In the genomic region with DNA sequence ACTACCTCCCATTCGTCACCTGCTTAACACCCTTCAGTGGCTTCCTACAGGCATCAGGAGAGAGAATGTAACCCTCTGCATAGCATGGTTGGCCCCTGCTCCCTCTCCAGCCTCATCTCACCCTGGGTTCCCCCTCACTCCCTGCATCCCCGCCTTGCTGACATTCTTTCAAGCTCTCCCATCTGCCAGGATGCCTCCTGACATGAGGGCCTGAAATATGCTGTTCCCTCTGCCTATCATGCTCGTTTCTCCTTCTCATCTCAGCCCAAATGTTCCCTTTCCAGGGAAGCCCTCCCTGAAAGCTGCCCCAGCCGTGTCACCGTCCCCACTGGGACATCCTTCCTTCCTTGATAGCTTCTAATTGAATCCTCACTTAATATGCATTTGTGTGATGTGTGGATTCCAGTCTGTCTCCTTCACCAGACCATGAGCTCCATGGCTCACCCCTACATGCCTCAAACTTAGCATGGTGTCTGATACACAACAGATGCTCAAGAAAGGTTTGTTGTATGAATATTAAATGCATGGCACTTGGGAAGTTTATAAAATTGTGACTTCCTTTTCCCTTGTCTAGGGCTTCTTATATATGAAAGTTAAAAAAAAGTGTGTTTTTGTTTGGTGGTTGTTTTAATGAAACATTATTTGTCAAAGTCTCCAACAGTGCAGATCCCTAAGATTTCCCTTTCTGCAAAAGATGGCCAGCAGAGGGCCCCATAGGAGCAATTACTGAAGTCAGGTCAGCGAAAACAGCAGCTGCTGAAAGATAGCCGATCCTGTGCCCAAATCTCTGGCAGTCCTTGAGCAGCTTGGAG, we compare ENCODE assay signal across 8 cellular contexts. TPM values are rescaled to one million over a fixed set of nuclear protein-coding genes. Genes with fewer than 3 reads are reported as not detected.
DNase-seq lines count a peak whose midpoint lies in the region; ATAC-seq and TF ChIP-seq lines count a peak whose summit lies in the region.

No MANE protein-coding gene starts in this region.

- H3K18ac ChIP-seq in IMR-90 (ENCODE audit: low read depth, low read length), result no peak overlapping the region

- BruUV-seq in IMR-90 (replicated peaks; lab: Mats Ljungman, UMichigan), result no TSS peak

- no peak overlapping the region for H4K8ac ChIP-seq in IMR-90 (ENCODE audit: low read depth in 2 of 2, low read length in 2 of 2)

- POLR2A ChIA-PET in IMR-90 (lab: Charles Lee; ENCODE audit: unreplicated experiment) (no interaction called here), RWPE1 (lab: Yijun Ruan, JAX; ENCODE audit: low non-redundant PET) (no interaction called here)

- no peak overlapping the region for H2BK5ac ChIP-seq in IMR-90 (ENCODE audit: low read depth, low read length, poor library complexity, severe bottlenecking)

- in situ Hi-C loops in IMR-90 (cut with MboI; ENCODE audit: low sequenced_read_pairs), result loop anchor here (10.0 kb wide), 1 partner anchor 199 kb away; no protein-coding TSS in a partner anchor

- H3K79me1 ChIP-seq in IMR-90 (ENCODE audit: low read depth in 1 of 2, low read length in 2 of 2), result no peaks in the 10 kb centered on the region

- no peak overlapping the region for H4K91ac ChIP-seq in IMR-90 (ENCODE audit: insufficient read depth, low read depth, low read length)

- no peaks in the 10 kb centered on the region for H3K27me3 Mint-ChIP-seq in activated T-helper 17 cell treated with anti-CD3 and anti-CD28 coated beads, Interleukin-2, amount 50 U/mL, for 72 hours

- no peak overlapping the region for H3K4me2 ChIP-seq in IMR-90 (ENCODE audit: low read depth, low read length)
- no peak overlapping the region for H3K4me2 ChIP-seq in osteoblast (ENCODE audit: insufficient read depth, low read length)

- DNase-seq in GM12864 (ENCODE audit: low read depth) (peak; percentile 29), IMR-90 (peak; percentile 39), RWPE1 (ENCODE audit: low spot score) (peak; percentile 75), foreskin fibroblast (peak; percentile 55 to 85), osteoblast (ENCODE audit: insufficient read length, low spot score, missing footprints) (peak; percentile 93), thoracic aorta (ENCODE audit: low spot score) (peak; percentile 33)

- no peaks in the 10 kb centered on the region for H3K36me3 Mint-ChIP-seq in activated T-helper 17 cell treated with anti-CD3 and anti-CD28 coated beads, Interleukin-2, amount 50 U/mL, for 72 hours (ENCODE audit: low read depth)

- no peak overlapping the region for H3K56ac ChIP-seq in IMR-90 (ENCODE audit: extremely low read depth, insufficient read depth, low read length)

- ATAC-seq in IMR-90 (ENCODE audit: low read depth) (peak; percentile 90), thoracic aorta (ENCODE audit: insufficient number of reproducible peaks, low FRiP score, low read depth) (no peak), HG03039 (IDR thresholded peaks at IDR 0.05; ENCODE audit: unreplicated experiment) (no peak)
- peak; percentile 73 for ATAC-seq in activated T-helper 17 cell treated with anti-CD3 and anti-CD28 coated beads, Interleukin-2, amount 50 U/mL, for 72 hours (replicated peaks)

- H2BK20ac ChIP-seq in IMR-90 (ENCODE audit: low read depth, low read length), result no peak overlapping the region

- peak; percentile 60 for TF ChIP-seq RAD21 in IMR-90 (IDR thresholded peaks at IDR 0.05; ENCODE audit: low read length)

- TF ChIP-seq CTCF in GM12864 (IDR thresholded peaks at IDR 0.05; ENCODE audit: low read depth, low read length, missing control alignments), result peak; percentile 73
- TF ChIP-seq CTCF in IMR-90 (conservative IDR thresholded peaks at IDR 0.05; ENCODE audit: low read depth, low read length), result peak; percentile 70
- TF ChIP-seq CTCF in RWPE1 (conservative IDR thresholded peaks at IDR 0.05; ENCODE audit: low read depth), result peak; percentile 87
- TF ChIP-seq CTCF in foreskin fibroblast (IDR thresholded peaks at IDR 0.05; ENCODE audit: low read depth, low read length), result peak; percentile 71
- TF ChIP-seq CTCF in osteoblast (IDR thresholded peaks at IDR 0.05; ENCODE audit: extremely low read depth, low read depth, low read length), result peak; percentile 86
- peak; percentile 54 for TF ChIP-seq CTCF in thoracic aorta (IDR thresholded peaks at IDR 0.05)

- H3K36me3 ChIP-seq in IMR-90 (ENCODE audit: control insufficient read depth, insufficient read depth, low read length) (no peaks in the 10 kb centered on the region), osteoblast (ENCODE audit: insufficient read depth, low read length) (no peaks in the 10 kb centered on the region), thoracic aorta (no peaks in the 10 kb centered on the region)

- no peaks in the 10 kb centered on the region for H4K20me1 ChIP-seq in IMR-90 (ENCODE audit: insufficient read depth, low read length)
- H4K20me1 ChIP-seq in osteoblast (ENCODE audit: insufficient read depth, low read length), result no peaks in the 10 kb centered on the region

- no peak for TF ChIP-seq POLR2A in IMR-90 (IDR thresholded peaks at IDR 0.05; ENCODE audit: low read depth, low read length)

- WGBS in IMR-90 (ENCODE audit: extremely low coverage in 2 of 2, insufficient read length in 1 of 2), 2 experiments, result 19% methylated on average over 3 of the region's 7 CpGs; no CpG with 5 or more reads in 1 of the 2 experiments

- no peak overlapping the region for H4K5ac ChIP-seq in IMR-90 (ENCODE audit: low read depth, low read length)

- no peaks in the 10 kb centered on the region for H3K9me3 Mint-ChIP-seq in activated T-helper 17 cell treated with anti-CD3 and anti-CD28 coated beads, Interleukin-2, amount 50 U/mL, for 72 hours

- no peaks in the 10 kb centered on the region for H3K9me3 ChIP-seq in IMR-90 (ENCODE audit: control insufficient read depth, insufficient read depth, low read length)
- no peaks in the 10 kb centered on the region for H3K9me3 ChIP-seq in osteoblast (ENCODE audit: low read depth, low read length)
- H3K9me3 ChIP-seq in thoracic aorta, result no peaks in the 10 kb centered on the region

- no peak overlapping the region for H3K9ac ChIP-seq in IMR-90 (ENCODE audit: low read depth, low read length)

- H2BK15ac ChIP-seq in IMR-90 (ENCODE audit: low read depth, low read length), result no peak overlapping the region

- no peak overlapping the region for H3K23ac ChIP-seq in IMR-90 (ENCODE audit: low read depth, low read length)

- H3K27ac ChIP-seq in IMR-90 (ENCODE audit: insufficient read depth, low read length), result no peak overlapping the region
- no peak overlapping the region for H3K27ac ChIP-seq in RWPE1
- H3K27ac ChIP-seq in osteoblast (ENCODE audit: low read depth, low read length), result no peak overlapping the region
- no peak overlapping the region for H3K27ac ChIP-seq in thoracic aorta

- dilution Hi-C loops in IMR-90 (cut with HindIII; ENCODE audit: low sequenced_read_pairs, unreplicated experiment), result no loop called here

- H3K4me3 ChIP-seq in GM12864 (ENCODE audit: low read depth, low read length), result no peak overlapping the region
- no peak overlapping the region for H3K4me3 ChIP-seq in IMR-90 (ENCODE audit: insufficient read depth, low read depth, low read length)
- H3K4me3 ChIP-seq in foreskin fibroblast (ENCODE audit: low read depth in 1 of 2, low read length in 2 of 2), result no peak overlapping the region
- no peak overlapping the region for H3K4me3 ChIP-seq in osteoblast (ENCODE audit: insufficient read depth, low read length)
- H3K4me3 ChIP-seq in thoracic aorta, result no peak overlapping the region

- no peak overlapping the region for H2AK9ac ChIP-seq in IMR-90 (replicated peaks; ENCODE audit: low read depth, low read length, poor library complexity)

- CTCF ChIA-PET in IMR-90 (lab: Yijun Ruan, JAX) (interaction anchor here (0.6 to 1.3 kb wide), 8 partner anchors 10 to 371 kb away, joined by 3 to 10 read pairs (median 4); no protein-coding TSS in a partner anchor), RWPE1 (lab: Yijun Ruan, JAX) (interaction anchor here (0.5 to 1.9 kb wide), 37 partner anchors 8 to 811 kb away, joined by 3 to 44 read pairs (median 3); no protein-coding TSS in a partner anchor)

- intact Hi-C loops in IMR-90 (cut with micrococcal nuclease), result loop anchor here (1.0 to 2.0 kb wide), 2 partner anchors 195 to 407 kb away; no protein-coding TSS in a partner anchor

- no peak overlapping the region for H2AK5ac ChIP-seq in IMR-90 (ENCODE audit: low read depth, low read length)

- H3K4me1 ChIP-seq in IMR-90 (ENCODE audit: control insufficient read depth, insufficient read depth, low read length) (no peaks in the 10 kb centered on the region), osteoblast (ENCODE audit: insufficient read depth, low read length) (no peaks in the 10 kb centered on the region), thoracic aorta (ENCODE audit: control insufficient read depth in 1 of 2, low read depth in 2 of 2) (no peaks in the 10 kb centered on the region)

- no peak overlapping the region for H3K4me3 Mint-ChIP-seq in activated T-helper 17 cell treated with anti-CD3 and anti-CD28 coated beads, Interleukin-2, amount 50 U/mL, for 72 hours

- H3K27ac Mint-ChIP-seq in activated T-helper 17 cell treated with anti-CD3 and anti-CD28 coated beads, Interleukin-2, amount 50 U/mL, for 72 hours, result peak overlapping the region; percentile 6

- H2AFZ ChIP-seq in IMR-90 (replicated peaks; ENCODE audit: low read length, poor library complexity) (no peak overlapping the region), osteoblast (ENCODE audit: low read length) (no peak overlapping the region)

- H3K79me2 ChIP-seq in osteoblast (ENCODE audit: insufficient read depth, low read length), result no peaks in the 10 kb centered on the region

- H3K4ac ChIP-seq in IMR-90 (ENCODE audit: low read depth, low read length), result no peak overlapping the region

- H3K9me1 ChIP-seq in IMR-90 (ENCODE audit: insufficient read depth, low read length), result no peaks in the 10 kb centered on the region

- no peaks in the 10 kb centered on the region for H3K4me1 Mint-ChIP-seq in activated T-helper 17 cell treated with anti-CD3 and anti-CD28 coated beads, Interleukin-2, amount 50 U/mL, for 72 hours

- H2BK120ac ChIP-seq in IMR-90 (ENCODE audit: low read depth, low read length), result no peak overlapping the region

- H3K27me3 ChIP-seq in IMR-90 (ENCODE audit: control insufficient read depth, insufficient read depth, low read length) (no peaks in the 10 kb centered on the region), osteoblast (ENCODE audit: insufficient read depth, low read length) (no peaks in the 10 kb centered on the region), thoracic aorta (replicated peaks; ENCODE audit: insufficient read depth) (no peaks in the 10 kb centered on the region)

- H3K14ac ChIP-seq in IMR-90 (replicated peaks; ENCODE audit: low read depth, low read length), result no peak overlapping the region

TF ChIP-seq in IMR-90, 13 proteins besides CTCF, POLR2A, EP300 and RAD21:
- TF ChIP-seq CEBPB (IDR thresholded peaks at IDR 0.05; ENCODE audit: low read depth, low read length) (no peak), SMC3 (IDR thresholded peaks at IDR 0.05; ENCODE audit: low read depth, low read length) (peak; percentile 38)

RNA-seq across cellular contexts. Expression of gene C5orf58, which starts 7.3 kb away (rescaled TPM):
- total RNA-seq in IMR-90 (2012; rRNA removed), result not detected in 2 replicates
- polyA plus RNA-seq in IMR-90 (2012; rRNA removed), result not detected in 2 replicates
- not detected in 2 replicates for polyA plus RNA-seq in IMR-90 (2012; cell fraction: cytosol; rRNA removed)
- polyA plus RNA-seq in IMR-90 (2012; cell fraction: nucleus; rRNA removed; ENCODE audit: low replicate concordance), result not detected in 2 replicates
- not detected for total RNA-seq in activated T-helper 17 cell treated with anti-CD3 and anti-CD28 coated beads, Interleukin-2, amount 50 U/mL, for 72 hours
- not detected in 2 replicates for total RNA-seq in osteoblast
- total RNA-seq in thoracic aorta, result not detected

Comparison
In these comparisons a context has a peak if more than half of its experiments do, and no peak if none do; other contexts are left out.
1. DNase-seq: peak in every context shown above with its lines; median percentile 93 in osteoblast; 75 in RWPE1; 70 in foreskin fibroblast; 39 in IMR-90; 33 in thoracic aorta; 29 in GM12864.
2. ATAC-seq: peak in IMR-90 (single experiment) and activated T-helper 17 cell treated with anti-CD3 and anti-CD28 coated beads, Interleukin-2, amount 50 U/mL, for 72 hours (single experiment); none in thoracic aorta (single experiment) and HG03039 (single experiment).
3. Peak in every context shown above with its lines, with median percentiles within 50 percentile points of each other: CTCF ChIP-seq.